In the genomic region with DNA sequence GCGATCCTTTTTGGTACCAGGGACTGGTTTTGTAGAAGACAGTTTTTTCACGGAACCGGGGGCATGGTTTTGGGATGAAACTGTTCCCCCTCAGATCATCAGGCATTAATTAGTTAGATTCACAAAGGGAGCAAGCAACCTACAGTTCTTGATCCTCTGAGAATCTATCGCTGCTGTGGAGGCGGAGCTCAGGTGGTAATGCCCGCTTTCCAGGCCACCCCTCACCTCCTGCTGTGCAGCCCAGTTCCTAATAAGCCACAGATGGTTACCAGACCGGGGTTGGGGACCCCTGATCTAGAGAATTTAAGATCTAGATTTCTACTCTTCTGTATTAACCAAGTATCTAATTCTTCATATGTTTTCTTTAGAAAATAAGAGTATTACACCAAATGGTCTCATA, we compare ENCODE assay signal across 1 cellular context.
TF ChIP-seq lines count a peak whose summit lies in the region.

No MANE protein-coding gene starts in this region.

TF ChIP-seq in GM23338, 12 proteins besides CTCF, POLR2A, EP300 and RAD21 (continued from another document):
- TF ChIP-seq, protein P1, sequence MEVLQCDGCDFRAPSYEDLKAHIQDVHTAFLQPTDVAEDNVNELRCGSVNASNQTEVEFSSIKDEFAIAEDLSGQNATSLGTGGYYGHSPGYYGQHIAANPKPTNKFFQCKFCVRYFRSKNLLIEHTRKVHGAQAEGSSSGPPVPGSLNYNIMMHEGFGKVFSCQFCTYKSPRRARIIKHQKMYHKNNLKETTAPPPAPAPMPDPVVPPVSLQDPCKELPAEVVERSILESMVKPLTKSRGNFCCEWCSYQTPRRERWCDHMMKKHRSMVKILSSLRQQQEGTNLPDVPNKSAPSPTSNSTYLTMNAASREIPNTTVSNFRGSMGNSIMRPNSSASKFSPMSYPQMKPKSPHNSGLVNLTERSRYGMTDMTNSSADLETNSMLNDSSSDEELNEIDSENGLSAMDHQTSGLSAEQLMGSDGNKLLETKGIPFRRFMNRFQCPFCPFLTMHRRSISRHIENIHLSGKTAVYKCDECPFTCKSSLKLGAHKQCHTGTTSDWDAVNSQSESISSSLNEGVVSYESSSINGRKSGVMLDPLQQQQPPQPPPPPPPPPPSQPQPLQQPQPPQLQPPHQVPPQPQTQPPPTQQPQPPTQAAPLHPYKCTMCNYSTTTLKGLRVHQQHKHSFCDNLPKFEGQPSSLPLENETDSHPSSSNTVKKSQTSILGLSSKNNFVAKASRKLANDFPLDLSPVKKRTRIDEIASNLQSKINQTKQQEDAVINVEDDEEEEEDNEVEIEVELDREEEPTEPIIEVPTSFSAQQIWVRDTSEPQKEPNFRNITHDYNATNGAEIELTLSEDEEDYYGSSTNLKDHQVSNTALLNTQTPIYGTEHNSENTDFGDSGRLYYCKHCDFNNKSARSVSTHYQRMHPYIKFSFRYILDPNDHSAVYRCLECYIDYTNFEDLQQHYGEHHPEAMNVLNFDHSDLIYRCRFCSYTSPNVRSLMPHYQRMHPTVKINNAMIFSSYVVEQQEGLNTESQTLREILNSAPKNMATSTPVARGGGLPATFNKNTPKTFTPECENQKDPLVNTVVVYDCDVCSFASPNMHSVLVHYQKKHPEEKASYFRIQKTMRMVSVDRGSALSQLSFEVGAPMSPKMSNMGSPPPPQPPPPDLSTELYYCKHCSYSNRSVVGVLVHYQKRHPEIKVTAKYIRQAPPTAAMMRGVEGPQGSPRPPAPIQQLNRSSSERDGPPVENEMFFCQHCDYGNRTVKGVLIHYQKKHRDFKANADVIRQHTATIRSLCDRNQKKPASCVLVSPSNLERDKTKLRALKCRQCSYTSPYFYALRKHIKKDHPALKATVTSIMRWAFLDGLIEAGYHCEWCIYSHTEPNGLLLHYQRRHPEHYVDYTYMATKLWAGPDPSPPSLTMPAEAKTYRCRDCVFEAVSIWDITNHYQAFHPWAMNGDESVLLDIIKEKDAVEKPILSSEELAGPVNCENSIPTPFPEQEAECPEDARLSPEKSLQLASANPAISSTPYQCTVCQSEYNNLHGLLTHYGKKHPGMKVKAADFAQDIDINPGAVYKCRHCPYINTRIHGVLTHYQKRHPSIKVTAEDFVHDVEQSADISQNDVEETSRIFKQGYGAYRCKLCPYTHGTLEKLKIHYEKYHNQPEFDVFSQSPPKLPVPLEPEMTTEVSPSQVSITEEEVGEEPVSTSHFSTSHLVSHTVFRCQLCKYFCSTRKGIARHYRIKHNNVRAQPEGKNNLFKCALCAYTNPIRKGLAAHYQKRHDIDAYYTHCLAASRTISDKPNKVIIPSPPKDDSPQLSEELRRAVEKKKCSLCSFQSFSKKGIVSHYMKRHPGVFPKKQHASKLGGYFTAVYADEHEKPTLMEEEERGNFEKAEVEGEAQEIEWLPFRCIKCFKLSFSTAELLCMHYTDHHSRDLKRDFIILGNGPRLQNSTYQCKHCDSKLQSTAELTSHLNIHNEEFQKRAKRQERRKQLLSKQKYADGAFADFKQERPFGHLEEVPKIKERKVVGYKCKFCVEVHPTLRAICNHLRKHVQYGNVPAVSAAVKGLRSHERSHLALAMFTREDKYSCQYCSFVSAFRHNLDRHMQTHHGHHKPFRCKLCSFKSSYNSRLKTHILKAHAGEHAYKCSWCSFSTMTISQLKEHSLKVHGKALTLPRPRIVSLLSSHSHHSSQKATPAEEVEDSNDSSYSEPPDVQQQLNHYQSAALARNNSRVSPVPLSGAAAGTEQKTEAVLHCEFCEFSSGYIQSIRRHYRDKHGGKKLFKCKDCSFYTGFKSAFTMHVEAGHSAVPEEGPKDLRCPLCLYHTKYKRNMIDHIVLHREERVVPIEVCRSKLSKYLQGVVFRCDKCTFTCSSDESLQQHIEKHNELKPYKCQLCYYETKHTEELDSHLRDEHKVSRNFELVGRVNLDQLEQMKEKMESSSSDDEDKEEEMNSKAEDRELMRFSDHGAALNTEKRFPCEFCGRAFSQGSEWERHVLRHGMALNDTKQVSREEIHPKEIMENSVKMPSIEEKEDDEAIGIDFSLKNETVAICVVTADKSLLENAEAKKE (CRISPR knock-in tag; IDR thresholded peaks at IDR 0.05) = no peak
- no peak for TF ChIP-seq EZH2 (IDR thresholded peaks at IDR 0.05; ENCODE audit: low read depth, unreplicated experiment)
- TF ChIP-seq, protein P2, sequence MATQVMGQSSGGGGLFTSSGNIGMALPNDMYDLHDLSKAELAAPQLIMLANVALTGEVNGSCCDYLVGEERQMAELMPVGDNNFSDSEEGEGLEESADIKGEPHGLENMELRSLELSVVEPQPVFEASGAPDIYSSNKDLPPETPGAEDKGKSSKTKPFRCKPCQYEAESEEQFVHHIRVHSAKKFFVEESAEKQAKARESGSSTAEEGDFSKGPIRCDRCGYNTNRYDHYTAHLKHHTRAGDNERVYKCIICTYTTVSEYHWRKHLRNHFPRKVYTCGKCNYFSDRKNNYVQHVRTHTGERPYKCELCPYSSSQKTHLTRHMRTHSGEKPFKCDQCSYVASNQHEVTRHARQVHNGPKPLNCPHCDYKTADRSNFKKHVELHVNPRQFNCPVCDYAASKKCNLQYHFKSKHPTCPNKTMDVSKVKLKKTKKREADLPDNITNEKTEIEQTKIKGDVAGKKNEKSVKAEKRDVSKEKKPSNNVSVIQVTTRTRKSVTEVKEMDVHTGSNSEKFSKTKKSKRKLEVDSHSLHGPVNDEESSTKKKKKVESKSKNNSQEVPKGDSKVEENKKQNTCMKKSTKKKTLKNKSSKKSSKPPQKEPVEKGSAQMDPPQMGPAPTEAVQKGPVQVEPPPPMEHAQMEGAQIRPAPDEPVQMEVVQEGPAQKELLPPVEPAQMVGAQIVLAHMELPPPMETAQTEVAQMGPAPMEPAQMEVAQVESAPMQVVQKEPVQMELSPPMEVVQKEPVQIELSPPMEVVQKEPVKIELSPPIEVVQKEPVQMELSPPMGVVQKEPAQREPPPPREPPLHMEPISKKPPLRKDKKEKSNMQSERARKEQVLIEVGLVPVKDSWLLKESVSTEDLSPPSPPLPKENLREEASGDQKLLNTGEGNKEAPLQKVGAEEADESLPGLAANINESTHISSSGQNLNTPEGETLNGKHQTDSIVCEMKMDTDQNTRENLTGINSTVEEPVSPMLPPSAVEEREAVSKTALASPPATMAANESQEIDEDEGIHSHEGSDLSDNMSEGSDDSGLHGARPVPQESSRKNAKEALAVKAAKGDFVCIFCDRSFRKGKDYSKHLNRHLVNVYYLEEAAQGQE (IDR thresholded peaks at IDR 0.05; ENCODE audit: unreplicated experiment) = no peak
- TF ChIP-seq ZNF331 (CRISPR knock-in tag; IDR thresholded peaks at IDR 0.05; ENCODE audit: low read depth) = no peak
- TF ChIP-seq, protein P3, sequence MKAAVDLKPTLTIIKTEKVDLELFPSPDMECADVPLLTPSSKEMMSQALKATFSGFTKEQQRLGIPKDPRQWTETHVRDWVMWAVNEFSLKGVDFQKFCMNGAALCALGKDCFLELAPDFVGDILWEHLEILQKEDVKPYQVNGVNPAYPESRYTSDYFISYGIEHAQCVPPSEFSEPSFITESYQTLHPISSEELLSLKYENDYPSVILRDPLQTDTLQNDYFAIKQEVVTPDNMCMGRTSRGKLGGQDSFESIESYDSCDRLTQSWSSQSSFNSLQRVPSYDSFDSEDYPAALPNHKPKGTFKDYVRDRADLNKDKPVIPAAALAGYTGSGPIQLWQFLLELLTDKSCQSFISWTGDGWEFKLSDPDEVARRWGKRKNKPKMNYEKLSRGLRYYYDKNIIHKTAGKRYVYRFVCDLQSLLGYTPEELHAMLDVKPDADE (IDR thresholded peaks at IDR 0.05) = no peak
